ENCODE assay signal across 1 cellular context in genomic region chr1:229430761-229431269, GRCh38.
TF ChIP-seq lines count a peak whose summit lies in the region.

No MANE protein-coding gene starts in this region.

TF ChIP-seq in K562, 482 proteins besides CTCF, POLR2A, EP300 and RAD21 (continued from another document):
- no peak for TF ChIP-seq MLLT1 (IDR thresholded peaks at IDR 0.05)
